In genomic region chr4:187491959-187492358, GRCh38 we compare ENCODE assay signal across 29 cellular contexts.
A peak's percentile ranks its signal among the peaks of the same experiment; 100 is the strongest.
DNase-seq lines count a peak whose midpoint lies in the region; ATAC-seq and TF ChIP-seq lines count a peak whose summit lies in the region.
"Had no signal": no experiment of that assay in that cellular context is flagged by ENCODE, and none has a peak within 500 bp of the region (broad histone marks: within the 10 kb centered on the region; RNA-seq: fewer than 3 reads in every experiment).

No MANE protein-coding gene starts in this region.

- ATAC-seq in SK-N-SH treated with all-trans-retinoic acid at 6 μM for 48 hours (peak; percentile 22; the same call in 1 of the 3 replicates), left ventricle myocardium superior (no peak)

- BruUV-seq in mammary epithelial cell (replicated peaks; lab: Mats Ljungman, UMichigan) = no TSS peak

- H3K27me3 ChIP-seq in mammary epithelial cell (ENCODE audit: insufficient read depth, low read length) (no peaks in the 10 kb centered on the region), breast epithelium (no peaks in the 10 kb centered on the region), neural progenitor cell (no peaks in the 10 kb centered on the region)
- H3K27me3 ChIP-seq: BLaER1 treated with 17β-estradiol and CSF1 and Interleukin-3, amounts not matched to agents 10 nM and 100 nM; SJSA1 had no signal

- H3F3A ChIP-seq in neural progenitor cell (ENCODE audit: low read depth) = no peaks in the 10 kb centered on the region

- H3K4me1 ChIP-seq in mammary epithelial cell (ENCODE audit: insufficient read depth, low read length) (no peaks in the 10 kb centered on the region), breast epithelium (no peaks in the 10 kb centered on the region), neural progenitor cell (no peaks in the 10 kb centered on the region)
- H3K4me1 ChIP-seq: HAP-1, SJSA1 had no signal

- H3K27ac ChIP-seq in mammary epithelial cell (ENCODE audit: insufficient read depth, low read depth, low read length) (no peak overlapping the region), breast epithelium (no peak overlapping the region), neural progenitor cell (no peak overlapping the region)
- H3K27ac ChIP-seq: 22Rv1; BLaER1 treated with 17β-estradiol and CSF1 and Interleukin-3, amounts not matched to agents 10 nM and 100 nM; SJSA1 had no signal

- in situ Hi-C loops in mammary epithelial cell (cut with MboI; ENCODE audit: low sequenced_read_pairs in 2 of 2) (no loop called here), KBM-7 (cut with MboI; ENCODE audit: low pct_unique_long_range_greater_than_20kb, low sequenced_read_pairs) (no loop called here)

- TF ChIP-seq CTCF in mammary epithelial cell (conservative IDR thresholded peaks at IDR 0.05 in 1 of 2, IDR thresholded peaks at IDR 0.05 in 1 of 2; ENCODE audit: extremely low read depth in 1 of 2, insufficient read depth in 1 of 2, low read depth in 1 of 2, low read length in 2 of 2) (no peak), breast epithelium (IDR thresholded peaks at IDR 0.05) (no peak), neural progenitor cell (IDR thresholded peaks at IDR 0.05) (no peak)

- H3K79me2 ChIP-seq in mammary epithelial cell (ENCODE audit: insufficient read depth, low read length) = no peaks in the 10 kb centered on the region
- no peaks in the 10 kb centered on the region for H3K79me2 ChIP-seq in neural progenitor cell (ENCODE audit: low read depth)

- DNase-seq in mammary epithelial cell (no peak), breast epithelium (ENCODE audit: low spot score in 2 of 2) (no peak), fibroblast of the conjunctiva (ENCODE audit: low read depth) (peak; percentile 42), left ventricle myocardium superior (no peak), neural progenitor cell (ENCODE audit: low spot score) (no peak), KBM-7 (no peak)
- DNase-seq: ACHN; AML-193; CD4-positive, alpha-beta memory T cell; COR-L47; DMS53; GOT3; Karpas-422; NCI-H1092 treated with DMSO at 0.1 percent for 48 hours; NCI-H1436; NCI-H187; NCI-H2081 treated with DMSO at 0.1 percent for 48 hours; NCI-H2171; NCI-H226; NCI-H510A; NCI-H69; Right ventricle myocardium superior; RPMI8226 had no signal

- no peak overlapping the region for H3K4me3 Mint-ChIP-seq in neural progenitor cell
- H3K4me3 Mint-ChIP-seq: CD4-positive, alpha-beta memory T cell; IgD-negative memory B cell had no signal

- H3K36me3 Mint-ChIP-seq in neural progenitor cell = no peaks in the 10 kb centered on the region
- H3K36me3 Mint-ChIP-seq: CD4-positive, alpha-beta memory T cell; IgD-negative memory B cell had no signal

- dilution Hi-C loops in mammary epithelial cell (cut with HindIII; ENCODE audit: low sequenced_read_pairs) = no loop called here

- intact Hi-C loops in mammary epithelial cell (cut with micrococcal nuclease) (no loop called here), breast epithelium (cut with DNase I; ENCODE audit: low total_unique reads) (loop anchor here (10.0 kb wide), 1 partner anchor 1037 kb away; no protein-coding TSS in a partner anchor), left ventricle myocardium superior (cut with micrococcal nuclease) (no loop called here)

- WGBS in mammary epithelial cell (ENCODE audit: low coverage, missing lambda C conversion rate) = 53% methylated on average over 2 of the region's 2 CpGs

- H3K36me3 ChIP-seq in mammary epithelial cell (ENCODE audit: insufficient read depth, low read length) (no peaks in the 10 kb centered on the region), breast epithelium (no peaks in the 10 kb centered on the region), neural progenitor cell (no peaks in the 10 kb centered on the region)
- H3K36me3 ChIP-seq: BLaER1 treated with 17β-estradiol and CSF1 and Interleukin-3, amounts not matched to agents 10 nM and 100 nM; HAP-1; SJSA1 had no signal

- no peaks in the 10 kb centered on the region for H3K4me1 Mint-ChIP-seq in neural progenitor cell
- H3K4me1 Mint-ChIP-seq: CD4-positive, alpha-beta memory T cell; IgD-negative memory B cell had no signal

- H3K9me3 ChIP-seq in mammary epithelial cell (replicated peaks; ENCODE audit: insufficient read depth, low read length) (no peaks in the 10 kb centered on the region), breast epithelium (peaks cover 0 to 7% of the 10 kb centered on the region in 2 donors), neural progenitor cell (ENCODE audit: low read depth) (no peaks in the 10 kb centered on the region)
- H3K9me3 ChIP-seq: HAP-1 had no signal

- H3K9me3 Mint-ChIP-seq in neural progenitor cell = peaks cover 18% of the 10 kb centered on the region

- H3K4me3 ChIP-seq in mammary epithelial cell (replicated peaks in 1 of 3; ENCODE audit: insufficient read depth in 1 of 3, low read depth in 2 of 3, low read length in 3 of 3) = no peak overlapping the region
- no peak overlapping the region for H3K4me3 ChIP-seq in breast epithelium
- no peak overlapping the region for H3K4me3 ChIP-seq in neural progenitor cell
- H3K4me3 ChIP-seq: BLaER1 treated with 17β-estradiol and CSF1 and Interleukin-3, amounts not matched to agents 10 nM and 100 nM; HAP-1; SJSA1 had no signal

- H3K9ac ChIP-seq in mammary epithelial cell (ENCODE audit: insufficient read depth, low read length) = no peak overlapping the region
- no peak overlapping the region for H3K9ac ChIP-seq in neural progenitor cell
- H3K9ac ChIP-seq: BLaER1 treated with 17β-estradiol and CSF1 and Interleukin-3, amounts not matched to agents 10 nM and 100 nM had no signal

- H4K20me1 ChIP-seq in mammary epithelial cell (ENCODE audit: insufficient read depth, low read length) = no peaks in the 10 kb centered on the region
- H4K20me1 ChIP-seq in neural progenitor cell (ENCODE audit: low read depth) = no peaks in the 10 kb centered on the region
- H4K20me1 ChIP-seq: BLaER1 treated with 17β-estradiol and CSF1 and Interleukin-3, amounts not matched to agents 10 nM and 100 nM had no signal

- H3K27me3 Mint-ChIP-seq in neural progenitor cell (ENCODE audit: insufficient read depth, low read depth) = no peaks in the 10 kb centered on the region
- H3K27me3 Mint-ChIP-seq: CD4-positive, alpha-beta memory T cell; IgD-negative memory B cell had no signal

- CTCF ChIA-PET in mammary epithelial cell (lab: Charles Lee; ENCODE audit: low non-redundant PET) = no interaction called here

- no peak for TF ChIP-seq POLR2A in breast epithelium (IDR thresholded peaks at IDR 0.05)

- peak overlapping the region; percentile 33 for H3K4me2 ChIP-seq in mammary epithelial cell (ENCODE audit: insufficient read depth, low read depth, low read length)
- no peak overlapping the region for H3K4me2 ChIP-seq in neural progenitor cell
- H3K4me2 ChIP-seq: BLaER1 treated with 17β-estradiol and CSF1 and Interleukin-3, amounts not matched to agents 10 nM and 100 nM had no signal

- H2AFZ ChIP-seq in mammary epithelial cell (ENCODE audit: low read depth, low read length) = no peak overlapping the region
- H2AFZ ChIP-seq in neural progenitor cell (replicated peaks) = no peak overlapping the region

- no peak overlapping the region for H3K27ac Mint-ChIP-seq in neural progenitor cell
- H3K27ac Mint-ChIP-seq: CD4-positive, alpha-beta memory T cell; IgD-negative memory B cell had no signal

TF ChIP-seq in SK-N-SH treated with all-trans-retinoic acid at 6 μM for 48 hours, 23 proteins besides CTCF, POLR2A, EP300 and RAD21:
- TF ChIP-seq ZFP3 (CRISPR knock-in tag; IDR thresholded peaks at IDR 0.05) = no peak
- TF ChIP-seq CSRNP3 (CRISPR knock-in tag; IDR thresholded peaks at IDR 0.05) = no peak
- TF ChIP-seq CSDC2 (CRISPR knock-in tag; IDR thresholded peaks at IDR 0.05) = no peak
- no peak for TF ChIP-seq PPARA (CRISPR knock-in tag; IDR thresholded peaks at IDR 0.05; ENCODE audit: borderline replicate concordance)
TF ChIP-seq in SK-N-SH treated with all-trans-retinoic acid at 6 μM for 48 hours: peak in this region for 0.
